ENCODE assay signal across 28 cellular contexts in genomic region chr1:97066860-97067259, GRCh38.
"Had no signal": no experiment of that assay in that cellular context is flagged by ENCODE, and none has a peak within 500 bp of the region (broad histone marks: within the 10 kb centered on the region; RNA-seq: fewer than 3 reads in every experiment).

No MANE protein-coding gene starts in this region.

- H3K4me1 ChIP-seq: heart left ventricle, left ventricle myocardium inferior, neural progenitor cell, spleen, tibial nerve, upper lobe of left lung had no signal

- H3K4me3 ChIP-seq: heart left ventricle, left ventricle myocardium inferior, lung, neural progenitor cell, ovary, spleen, tibial nerve, upper lobe of left lung, vagina had no signal

- H3K4me3 Mint-ChIP-seq: immature natural killer cell; mesothelial cell of epicardium; natural killer cell; nephron progenitor cell; neural progenitor cell; stimulated activated memory B cell treated with anti-CD40 and anti-IgM and Interleukin-4, amounts not matched to agents 10 μg/mL and 1 μg/mL and 100 μg/mL, for 72 hours; stimulated activated naive CD8-positive, alpha-beta T cell treated with anti-CD3 and anti-CD28 coated beads, Interleukin-15, amount 100 ng/mL, for 72 hours had no signal

- ATAC-seq: heart left ventricle; natural killer cell; right cardiac atrium; sciatic nerve; stimulated activated naive CD8-positive, alpha-beta T cell treated with anti-CD3 and anti-CD28 coated beads, Interleukin-15, amount 100 ng/mL, for 72 hours had no signal

- H3K27me3 Mint-ChIP-seq: progenitor cell of endocrine pancreas; stimulated activated memory B cell treated with anti-CD40 and anti-IgM and Interleukin-4, amounts not matched to agents 10 μg/mL and 1 μg/mL and 100 μg/mL, for 72 hours; stimulated activated naive CD8-positive, alpha-beta T cell treated with anti-CD3 and anti-CD28 coated beads, Interleukin-15, amount 100 ng/mL, for 72 hours had no signal

- DNase-seq: heart left ventricle; hypothalamus; immature natural killer cell; kidney; left ventricle myocardium inferior; mesendoderm; natural killer cell; nephron progenitor cell; ovary; right cardiac atrium; small intestine; spleen; stimulated activated CD4-positive, alpha-beta T cell treated with anti-CD3 and anti-CD28 coated beads, Interleukin-2, amount 100 ng/mL, for 48 hours; stimulated activated CD4-positive, alpha-beta T cell treated with anti-CD3 and anti-CD28 coated beads, Interleukin-4, amount 100 ng/mL, for 4 hours; stimulated activated CD8-positive, alpha-beta memory T cell treated with anti-CD3 and anti-CD28 coated beads, Interleukin-4, amount 100 ng/mL, for 48 hours; stimulated activated naive CD4-positive, alpha-beta T cell treated with Interleukin-2 at 50 U/mL for 16 hours; stimulated activated naive CD8-positive, alpha-beta T cell treated with anti-CD3 and anti-CD28 coated beads, Interleukin-15, amount 100 ng/mL, for 72 hours; substantia nigra; upper lobe of left lung had no signal

- H3K27ac ChIP-seq: heart left ventricle, left ventricle myocardium inferior, neural progenitor cell, neutrophil, ovary, spleen, tibial nerve, upper lobe of left lung, vagina had no signal

- H3K9me3 ChIP-seq: neutrophil, vagina had no signal

- H3K27me3 ChIP-seq: heart left ventricle, neural progenitor cell, neutrophil, ovary, spleen, tibial nerve, upper lobe of left lung, vagina had no signal

- H3K27ac Mint-ChIP-seq: immature natural killer cell; mesothelial cell of epicardium; natural killer cell; nephron progenitor cell; neural progenitor cell; progenitor cell of endocrine pancreas; stimulated activated memory B cell treated with anti-CD40 and anti-IgM and Interleukin-4, amounts not matched to agents 10 μg/mL and 1 μg/mL and 100 μg/mL, for 72 hours; stimulated activated naive CD8-positive, alpha-beta T cell treated with anti-CD3 and anti-CD28 coated beads, Interleukin-15, amount 100 ng/mL, for 72 hours had no signal

- H3K4me1 Mint-ChIP-seq: immature natural killer cell; mesothelial cell of epicardium; natural killer cell; nephron progenitor cell; neural progenitor cell; stimulated activated memory B cell treated with anti-CD40 and anti-IgM and Interleukin-4, amounts not matched to agents 10 μg/mL and 1 μg/mL and 100 μg/mL, for 72 hours; stimulated activated naive CD8-positive, alpha-beta T cell treated with anti-CD3 and anti-CD28 coated beads, Interleukin-15, amount 100 ng/mL, for 72 hours had no signal

- H3K36me3 Mint-ChIP-seq: immature natural killer cell; mesothelial cell of epicardium; natural killer cell; neural progenitor cell; stimulated activated memory B cell treated with anti-CD40 and anti-IgM and Interleukin-4, amounts not matched to agents 10 μg/mL and 1 μg/mL and 100 μg/mL, for 72 hours had no signal

- H3K36me3 ChIP-seq: heart left ventricle, left ventricle myocardium inferior, neural progenitor cell, neutrophil, ovary, spleen, tibial nerve, upper lobe of left lung, vagina had no signal
